Comparison of ENCODE assay signal across 1 cellular context in the genomic region with DNA sequence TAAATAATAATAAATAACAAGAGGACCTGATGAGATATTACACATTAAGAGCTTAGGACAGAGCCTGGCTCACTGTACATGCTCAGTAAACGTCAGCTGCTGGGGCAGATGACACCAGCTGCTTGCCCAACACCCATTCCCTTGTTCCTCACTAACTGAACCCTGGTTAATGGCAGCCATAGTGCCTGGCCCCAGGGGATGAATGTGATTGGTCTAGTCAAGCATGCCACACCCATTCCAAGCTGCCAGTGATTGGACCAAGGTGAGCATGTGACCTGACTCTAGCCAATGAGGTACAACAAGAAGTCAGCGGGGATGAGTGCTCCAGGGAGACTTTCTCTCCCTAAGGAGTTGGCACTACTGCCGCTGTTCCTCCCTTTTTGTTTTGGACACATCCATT.
TF ChIP-seq lines count a peak whose summit lies in the region.

No MANE protein-coding gene starts in this region.

TF ChIP-seq in HepG2, 621 proteins besides CTCF, POLR2A, EP300 and RAD21 (continued from another document):
- TF ChIP-seq ZMYM3 (CRISPR knock-in tag; IDR thresholded peaks at IDR 0.05) (peak; percentile 39; the same call in 1 of the 2 replicates), POGZ (CRISPR knock-in tag; IDR thresholded peaks at IDR 0.05) (0 out of 2 replicates have a peak, but pooled peaks have one; percentile 10), ZMYM4 (CRISPR knock-in tag; IDR thresholded peaks at IDR 0.05) (peak; percentile 22; the same call in 1 of the 2 replicates), CEBPB (IDR thresholded peaks at IDR 0.05; ENCODE audit: borderline replicate concordance, low read depth, low read length) (0 out of 2 replicates have a peak, but pooled peaks have one; percentile 3), ARNTL (CRISPR knock-in tag; IDR thresholded peaks at IDR 0.05) (no peak), YY1 (IDR thresholded peaks at IDR 0.05; ENCODE audit: insufficient read depth, insufficient replicate concordance, low read depth, low read length) (peak; percentile 73), PHF21A (CRISPR knock-in tag; IDR thresholded peaks at IDR 0.05) (no peak), RAD51 (IDR thresholded peaks at IDR 0.05; ENCODE audit: borderline replicate concordance) (peak; percentile 20; the same call in 1 of the 2 replicates), ZNF607 (CRISPR knock-in tag; IDR thresholded peaks at IDR 0.05; ENCODE audit: borderline replicate concordance) (no peak), ZNF7 (CRISPR knock-in tag; IDR thresholded peaks at IDR 0.05) (no peak), NFYC (CRISPR knock-in tag; IDR thresholded peaks at IDR 0.05) (peak; percentile 83), XBP1 (CRISPR knock-in tag; IDR thresholded peaks at IDR 0.05) (no peak), ZNF235 (CRISPR knock-in tag; IDR thresholded peaks at IDR 0.05; ENCODE audit: borderline replicate concordance) (no peak), ELF4 (CRISPR knock-in tag; IDR thresholded peaks at IDR 0.05; ENCODE audit: borderline replicate concordance) (no peak), NR0B2 (CRISPR knock-in tag; IDR thresholded peaks at IDR 0.05) (0 out of 2 replicates have a peak, but pooled peaks have one; percentile 45), NFYB (CRISPR knock-in tag; IDR thresholded peaks at IDR 0.05) (peak; percentile 76)
- TF ChIP-seq, protein P1, sequence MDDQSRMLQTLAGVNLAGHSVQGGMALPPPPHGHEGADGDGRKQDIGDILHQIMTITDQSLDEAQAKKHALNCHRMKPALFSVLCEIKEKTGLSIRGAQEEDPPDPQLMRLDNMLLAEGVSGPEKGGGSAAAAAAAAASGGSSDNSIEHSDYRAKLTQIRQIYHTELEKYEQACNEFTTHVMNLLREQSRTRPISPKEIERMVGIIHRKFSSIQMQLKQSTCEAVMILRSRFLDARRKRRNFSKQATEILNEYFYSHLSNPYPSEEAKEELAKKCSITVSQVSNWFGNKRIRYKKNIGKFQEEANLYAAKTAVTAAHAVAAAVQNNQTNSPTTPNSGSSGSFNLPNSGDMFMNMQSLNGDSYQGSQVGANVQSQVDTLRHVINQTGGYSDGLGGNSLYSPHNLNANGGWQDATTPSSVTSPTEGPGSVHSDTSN (CRISPR knock-in tag; IDR thresholded peaks at IDR 0.05; ENCODE audit: borderline replicate concordance), result no peak
- TF ChIP-seq, protein P2, sequence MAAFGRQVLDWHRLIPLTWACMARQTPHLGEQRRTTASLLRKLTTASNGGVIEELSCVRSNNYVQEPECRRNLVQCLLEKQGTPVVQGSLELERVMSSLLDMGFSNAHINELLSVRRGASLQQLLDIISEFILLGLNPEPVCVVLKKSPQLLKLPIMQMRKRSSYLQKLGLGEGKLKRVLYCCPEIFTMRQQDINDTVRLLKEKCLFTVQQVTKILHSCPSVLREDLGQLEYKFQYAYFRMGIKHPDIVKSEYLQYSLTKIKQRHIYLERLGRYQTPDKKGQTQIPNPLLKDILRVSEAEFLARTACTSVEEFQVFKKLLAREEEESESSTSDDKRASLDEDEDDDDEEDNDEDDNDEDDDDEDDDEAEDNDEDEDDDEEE (CRISPR knock-in tag; IDR thresholded peaks at IDR 0.05), result 0 out of 2 replicates have a peak, but pooled peaks have one; percentile 25
